6 cellular contexts compared by ENCODE assay signal in genomic region chr4:9539939-9540520, GRCh38.
A peak's percentile ranks its signal among the peaks of the same experiment; 100 is the strongest.
DNase-seq lines count a peak whose midpoint lies in the region; ATAC-seq, FAIRE-seq and TF ChIP-seq lines count a peak whose summit lies in the region.
"Not testable (repeated sequence)": the region's sequence is repeated elsewhere in the genome, so short reads cannot be mapped to it uniquely, and the experiment has no call there.

No MANE protein-coding gene starts in this region.

- TF ChIP-seq CTCF in GM23338 (conservative IDR thresholded peaks at IDR 0.05; ENCODE audit: low read depth in 2 of 2); Loucy (conservative IDR thresholded peaks at IDR 0.05; ENCODE audit: low read length); GM12878 (IDR thresholded peaks at IDR 0.05 in 2 of 3, conservative IDR thresholded peaks at IDR 0.05 in 1 of 3; ENCODE audit: control insufficient read depth in 2 of 3, extremely low read depth in 1 of 3, insufficient read depth in 1 of 3, low read depth in 3 of 3, low read length in 3 of 3); hepatocyte (IDR thresholded peaks at IDR 0.05; ENCODE audit: poor library complexity); mucosa of descending colon (IDR thresholded peaks at IDR 0.05); transverse colon (IDR thresholded peaks at IDR 0.05): not testable (repeated sequence)

- H3K27me3 ChIP-seq in GM23338 (ENCODE audit: insufficient read depth); Loucy (ENCODE audit: insufficient read depth, low read length, poor library complexity, severe bottlenecking); GM12878 (replicated peaks in 1 of 2; ENCODE audit: control insufficient read depth in 2 of 2, insufficient read depth in 2 of 2, low read length in 1 of 2); hepatocyte; transverse colon: not testable (repeated sequence)

- not testable (repeated sequence) for H3K27me3 Mint-ChIP-seq in GM23338 (ENCODE audit: insufficient read depth, low read depth, poor library complexity)

- in situ Hi-C loops in GM12878 (cut with MboI) = loop anchor here (10.0 kb wide), 2 partner anchors 115 to 485 kb away; partner anchors contain the start of gene SLC2A9
- in situ Hi-C loops in transverse colon (cut with MboI; ENCODE audit: low pct_ligation_motif_present in 1 of 4, low pct_unique_long_range_greater_than_20kb in 1 of 4, low sequenced_read_pairs in 3 of 4) = loop anchor here in 3 of 4 donors (25.0 kb wide), 1 partner anchor 122 kb away; no protein-coding TSS in a partner anchor

- H3K9me3 Mint-ChIP-seq in GM23338 = not testable (repeated sequence)

- not testable (repeated sequence) for H3F3A ChIP-seq in GM23338 (replicated peaks; ENCODE audit: low read depth); Loucy (ENCODE audit: low read depth)

- not testable (repeated sequence) for H2AFZ ChIP-seq in GM23338; Loucy (ENCODE audit: low read length); GM12878 (ENCODE audit: control insufficient read depth, low read depth, low read length); hepatocyte

- BruUV-seq in GM12878 (replicated peaks; lab: Mats Ljungman, UMichigan) = not testable (repeated sequence)

- not testable (repeated sequence) for H3K9me2 ChIP-seq in GM23338 (ENCODE audit: insufficient read depth); Loucy (replicated peaks; ENCODE audit: low read depth, low read length); hepatocyte (replicated peaks; ENCODE audit: insufficient read depth)

- peaks cover 49% of the 10 kb centered on the region for H3K4me1 Mint-ChIP-seq in GM23338

- intact Hi-C loops in GM12878 (cut with micrococcal nuclease; ENCODE audit: unreplicated experiment); transverse colon (cut with DNase I; ENCODE audit: low total_unique reads): not testable (repeated sequence)
- intact Hi-C loops in mucosa of descending colon (cut with DNase I, micrococcal nuclease) = loop anchor here in 1 of 2 donors (10.0 kb wide), 1 partner anchor 45 kb away; no protein-coding TSS in a partner anchor

- POLR2A ChIA-PET in GM12878 (lab: Charles Lee) = not testable (repeated sequence)

- peak overlapping the region; percentile 50 for H3K9ac ChIP-seq in Loucy (ENCODE audit: low read depth, low read length, poor library complexity, severe bottlenecking)
- not testable (repeated sequence) for H3K9ac ChIP-seq in GM12878 (ENCODE audit: control insufficient read depth, insufficient read depth, low read length)

- H3K36me3 ChIP-seq in GM23338 (ENCODE audit: insufficient read depth); Loucy (ENCODE audit: insufficient read depth, low read length); GM12878 (ENCODE audit: control insufficient read depth in 2 of 2, insufficient read depth in 2 of 2, low read length in 1 of 2); hepatocyte (replicated peaks; ENCODE audit: insufficient read depth, low read depth); mucosa of descending colon (ENCODE audit: low read depth); transverse colon: not testable (repeated sequence)

- not testable (repeated sequence) for TF ChIP-seq EP300 in GM12878 (IDR thresholded peaks at IDR 0.05; ENCODE audit: borderline replicate concordance in 1 of 2, control insufficient read depth in 1 of 2, low read depth in 2 of 2, low read length in 2 of 2); transverse colon (IDR thresholded peaks at IDR 0.05; ENCODE audit: low read depth)

- H4K20me1 ChIP-seq in GM23338 (replicated peaks; ENCODE audit: insufficient read depth); Loucy (ENCODE audit: insufficient read depth, low read length, poor library complexity, severe bottlenecking); GM12878 (ENCODE audit: control insufficient read depth, insufficient read depth); hepatocyte (ENCODE audit: insufficient read depth, poor library complexity, severe bottlenecking): not testable (repeated sequence)

- RAD21 ChIA-PET in GM12878 (lab: Charles Lee; ENCODE audit: unreplicated experiment) = not testable (repeated sequence)

- CTCF ChIA-PET in GM12878 (lab: Yijun Ruan, JAX) = not testable (repeated sequence)

- not testable (repeated sequence) for H3K27ac ChIP-seq in GM23338 (ENCODE audit: low read depth); GM12878 (ENCODE audit: control insufficient read depth, insufficient read depth)
- H3K27ac ChIP-seq in hepatocyte (peak overlapping the region; percentile 81), transverse colon (peak overlapping the region; percentile 75 to 88 (median 86))

- not testable (repeated sequence) for DNase-seq in GM23338 (ENCODE audit: low spot score); GM12878 (ENCODE audit: low read depth, low spot score); hepatocyte (ENCODE audit: low spot score)
- DNase-seq in mucosa of descending colon = peak in 2 of 3 donors; percentile 51 to 59
- DNase-seq in transverse colon = peak; percentile 39

- not testable (repeated sequence) for TF ChIP-seq POLR2A in GM12878 (IDR thresholded peaks at IDR 0.05; ENCODE audit: low read depth, low read length); transverse colon (IDR thresholded peaks at IDR 0.05)

- WGBS in GM12878 (ENCODE audit: insufficient coverage, insufficient replicate concordance, low lambda C conversion rate, missing lambda C conversion rate) = 41% methylated on average over 5 of the region's 5 CpGs
- WGBS in hepatocyte (ENCODE audit: low lambda C conversion rate, missing lambda C conversion rate) = 81% methylated on average over 5 of the region's 5 CpGs
- 27 to 73% methylated on average over 3 to 5 of the region's 5 CpGs for WGBS in transverse colon (ENCODE audit: low coverage in 1 of 2), 2 donors

- not testable (repeated sequence) for TF ChIP-seq RAD21 in GM12878 (IDR thresholded peaks at IDR 0.05; ENCODE audit: insufficient read depth, low read depth, low read length)

- not testable (repeated sequence) for ATAC-seq in GM23338, GM12878
- peak; percentile 33 for ATAC-seq in mucosa of descending colon

- H3K4me3 ChIP-seq in GM23338; Loucy (ENCODE audit: low read length, poor library complexity, severe bottlenecking); GM12878; hepatocyte; mucosa of descending colon; transverse colon: not testable (repeated sequence)

- H3K36me3 Mint-ChIP-seq in GM23338 (ENCODE audit: low read depth) = not testable (repeated sequence)

- H3K27ac Mint-ChIP-seq in GM23338 = peak overlapping the region; percentile 76; the same call in 1 of the 2 replicates

- not testable (repeated sequence) for H3K4me2 ChIP-seq in GM23338; GM12878 (ENCODE audit: control insufficient read depth, insufficient read depth); hepatocyte
- peak overlapping the region; percentile 56 for H3K4me2 ChIP-seq in Loucy (ENCODE audit: low read depth, low read length, poor library complexity, severe bottlenecking)

- H3K79me2 ChIP-seq in GM23338 (replicated peaks; ENCODE audit: insufficient read depth) (peaks cover 20% of the 10 kb centered on the region), Loucy (ENCODE audit: insufficient read depth, low read length) (peaks cover 49% of the 10 kb centered on the region; the same call in 1 of the 2 replicates)
- H3K79me2 ChIP-seq in GM12878 (ENCODE audit: control insufficient read depth, insufficient read depth, low read length); hepatocyte: not testable (repeated sequence)

- not testable (repeated sequence) for H3K9me3 ChIP-seq in Loucy (ENCODE audit: insufficient read depth, low read depth, low read length); GM12878 (replicated peaks; ENCODE audit: control insufficient read depth, insufficient read depth, low read length); hepatocyte (ENCODE audit: low read depth); mucosa of descending colon; transverse colon

- not testable (repeated sequence) for H3K4me1 ChIP-seq in GM23338 (ENCODE audit: insufficient read depth); GM12878 (ENCODE audit: control insufficient read depth, insufficient read depth, low read length); hepatocyte (ENCODE audit: insufficient read depth)
- peaks cover 17% of the 10 kb centered on the region for H3K4me1 ChIP-seq in Loucy (ENCODE audit: insufficient read depth, low read length, poor library complexity, severe bottlenecking)
- H3K4me1 ChIP-seq in mucosa of descending colon (ENCODE audit: low read depth) = peaks cover 18% of the 10 kb centered on the region
- peaks cover 3 to 30% (median 15%) of the 10 kb centered on the region in 4 donors for H3K4me1 ChIP-seq in transverse colon

- SMC1A ChIA-PET in GM12878 (lab: Charles Lee; ENCODE audit: uncharacterized antibody, unreplicated experiment) = not testable (repeated sequence)

- FAIRE-seq in GM12878 (lab: Jason Lieb, UNC) = not testable (repeated sequence)

- H3K4me3 Mint-ChIP-seq in GM23338 = not testable (repeated sequence)
